ENCODE assay signal across 1 cellular context in the genomic region with DNA sequence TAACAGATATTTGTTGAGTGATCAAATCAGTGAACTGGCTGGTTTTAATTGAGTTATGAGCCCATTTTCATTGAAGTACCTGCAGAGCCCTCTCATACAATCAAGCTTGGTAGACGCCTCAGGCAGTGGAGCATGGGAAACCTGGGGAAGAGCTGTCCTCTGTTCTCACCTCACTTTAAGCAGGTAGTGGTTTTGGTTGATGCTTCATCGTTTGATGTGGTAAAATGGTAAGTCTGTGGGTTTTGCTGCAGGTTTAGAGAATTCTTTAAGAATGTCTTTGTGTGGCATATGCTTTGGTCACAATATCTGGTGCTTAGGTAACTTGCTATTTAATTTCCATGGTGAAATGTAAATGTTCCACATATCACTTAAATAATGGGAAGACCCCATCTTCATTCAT.
TF ChIP-seq lines count a peak whose summit lies in the region.

No MANE protein-coding gene starts in this region.

TF ChIP-seq in IMR-90, 13 proteins besides CTCF, POLR2A, EP300 and RAD21 (continued from another document):
- TF ChIP-seq, protein P1, sequence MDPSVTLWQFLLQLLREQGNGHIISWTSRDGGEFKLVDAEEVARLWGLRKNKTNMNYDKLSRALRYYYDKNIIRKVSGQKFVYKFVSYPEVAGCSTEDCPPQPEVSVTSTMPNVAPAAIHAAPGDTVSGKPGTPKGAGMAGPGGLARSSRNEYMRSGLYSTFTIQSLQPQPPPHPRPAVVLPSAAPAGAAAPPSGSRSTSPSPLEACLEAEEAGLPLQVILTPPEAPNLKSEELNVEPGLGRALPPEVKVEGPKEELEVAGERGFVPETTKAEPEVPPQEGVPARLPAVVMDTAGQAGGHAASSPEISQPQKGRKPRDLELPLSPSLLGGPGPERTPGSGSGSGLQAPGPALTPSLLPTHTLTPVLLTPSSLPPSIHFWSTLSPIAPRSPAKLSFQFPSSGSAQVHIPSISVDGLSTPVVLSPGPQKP (IDR thresholded peaks at IDR 0.05; ENCODE audit: borderline replicate concordance, low read depth, low read length), result no peak
- TF ChIP-seq CHD1 (IDR thresholded peaks at IDR 0.05; ENCODE audit: low read depth, low read length), result no peak
- no peak for TF ChIP-seq MAZ (IDR thresholded peaks at IDR 0.05; ENCODE audit: borderline replicate concordance, low read depth, low read length)
- no peak for TF ChIP-seq NFE2L2 (IDR thresholded peaks at IDR 0.05; ENCODE audit: low read depth, low read length)
- TF ChIP-seq, protein P2, sequence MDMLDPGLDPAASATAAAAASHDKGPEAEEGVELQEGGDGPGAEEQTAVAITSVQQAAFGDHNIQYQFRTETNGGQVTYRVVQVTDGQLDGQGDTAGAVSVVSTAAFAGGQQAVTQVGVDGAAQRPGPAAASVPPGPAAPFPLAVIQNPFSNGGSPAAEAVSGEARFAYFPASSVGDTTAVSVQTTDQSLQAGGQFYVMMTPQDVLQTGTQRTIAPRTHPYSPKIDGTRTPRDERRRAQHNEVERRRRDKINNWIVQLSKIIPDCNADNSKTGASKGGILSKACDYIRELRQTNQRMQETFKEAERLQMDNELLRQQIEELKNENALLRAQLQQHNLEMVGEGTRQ (IDR thresholded peaks at IDR 0.05; ENCODE audit: low read depth, low read length), result no peak
- no peak for TF ChIP-seq BHLHE40 (IDR thresholded peaks at IDR 0.05; ENCODE audit: low read depth, low read length)
TF ChIP-seq in IMR-90: peak in this region for 0.
